7 cellular contexts compared by ENCODE assay signal in genomic region chr19:3608079-3608641, GRCh38. TPM values are rescaled to one million over a fixed set of nuclear protein-coding genes. Genes with fewer than 3 reads are reported as not detected.
DNase-seq lines count a peak whose midpoint lies in the region; ATAC-seq and TF ChIP-seq lines count a peak whose summit lies in the region.
"Had no signal": no experiment of that assay in that cellular context is flagged by ENCODE, and none has a peak within 500 bp of the region (broad histone marks: within the 10 kb centered on the region; RNA-seq: fewer than 3 reads in every experiment).

No MANE protein-coding gene starts in this region.

- H3K4me1 ChIP-seq in HCT116 (ENCODE audit: control insufficient read depth in 1 of 2, insufficient read depth in 2 of 2, low read length in 2 of 2): peaks cover 13 to 28% of the 10 kb centered on the region in 2 experiments

- H3K4me1 Mint-ChIP-seq in activated naive CD8-positive, alpha-beta T cell treated with anti-CD3 and anti-CD28 coated beads, Interleukin-2, amount 10 ng/mL, durations not matched to agents 7 days and 5 days: peaks cover 10% of the 10 kb centered on the region
- H3K4me1 Mint-ChIP-seq in neural crest cell: peaks cover 8% of the 10 kb centered on the region
- H3K4me1 Mint-ChIP-seq in stimulated activated memory B cell treated with anti-CD40 and anti-IgM and Interleukin-4, amounts not matched to agents 10 μg/mL and 1 μg/mL and 100 μg/mL, for 72 hours: peaks cover 15% of the 10 kb centered on the region

- RAD21 ChIA-PET in HCT116 (lab: Charles Lee; ENCODE audit: low non-redundant PET in 1 of 2, low total read pairs in 2 of 2, uncharacterized antibody in 2 of 2, unreplicated experiment in 2 of 2): interaction anchor here in 1 of 2 experiments (0.6 to 1.2 kb wide), 2 partner anchors 17 to 31 kb away, joined by 3 to 5 read pairs; no protein-coding TSS in a partner anchor

- H3K9me2 ChIP-seq in HCT116 (ENCODE audit: insufficient read depth): no peaks in the 10 kb centered on the region

- no peaks in the 10 kb centered on the region for H3K79me2 ChIP-seq in HCT116 (ENCODE audit: insufficient read depth, low read length)

- peak overlapping the region; percentile 79 for H3K27ac ChIP-seq in HCT116 (ENCODE audit: low read depth, low read length)

- H4K20me1 ChIP-seq in HCT116 (ENCODE audit: insufficient read depth): no peaks in the 10 kb centered on the region

- H3K27ac Mint-ChIP-seq in activated naive CD8-positive, alpha-beta T cell treated with anti-CD3 and anti-CD28 coated beads, Interleukin-2, amount 10 ng/mL, durations not matched to agents 7 days and 5 days: peak overlapping the region; percentile 65
- peak overlapping the region; percentile 75 for H3K27ac Mint-ChIP-seq in neural crest cell (ENCODE audit: unreplicated experiment)
- H3K27ac Mint-ChIP-seq in stimulated activated memory B cell treated with anti-CD40 and anti-IgM and Interleukin-4, amounts not matched to agents 10 μg/mL and 1 μg/mL and 100 μg/mL, for 72 hours: no peak overlapping the region
- H3K27ac Mint-ChIP-seq: activated CD4-positive, alpha-beta memory T cell treated with anti-CD3 and anti-CD28 coated beads, Interleukin-2, amount 10 ng/mL, durations not matched to agents 7 days and 5 days had no signal

- H3K9me3 ChIP-seq in HCT116 (ENCODE audit: control insufficient read depth in 1 of 2, insufficient read depth in 1 of 2, low read depth in 1 of 2, low read length in 2 of 2): no peaks in the 10 kb centered on the region

- POLR2A ChIA-PET in HCT116 (lab: Charles Lee): interaction anchor here (0.6 to 1.4 kb wide), 3 partner anchors 15 to 19 kb away, joined by 3 to 4 read pairs (median 3); partner anchors contain the start of gene CACTIN
- POLR2A ChIA-PET in activated naive CD8-positive, alpha-beta T cell treated with anti-CD3 and anti-CD28 coated beads, Interleukin-2, amount 10 ng/mL, durations not matched to agents 7 days and 5 days (lab: Charles Lee): interaction anchor here (0.7 kb wide), 1 partner anchor 19 kb away, joined by 4 read pairs; the partner anchor contains the start of gene CACTIN

- peak overlapping the region; percentile 64 to 67 for H3K4me3 ChIP-seq in HCT116 (replicated peaks in 1 of 2; ENCODE audit: low read depth in 1 of 2, low read length in 2 of 2)

- no peak overlapping the region for H2AFZ ChIP-seq in HCT116 (ENCODE audit: low read depth, low read length, poor library complexity, severe bottlenecking)

- H3K36me3 Mint-ChIP-seq in activated naive CD8-positive, alpha-beta T cell treated with anti-CD3 and anti-CD28 coated beads, Interleukin-2, amount 10 ng/mL, durations not matched to agents 7 days and 5 days: peaks cover 4% of the 10 kb centered on the region
- no peaks in the 10 kb centered on the region for H3K36me3 Mint-ChIP-seq in neural crest cell (ENCODE audit: low read depth)
- peaks cover 12% of the 10 kb centered on the region for H3K36me3 Mint-ChIP-seq in stimulated activated memory B cell treated with anti-CD40 and anti-IgM and Interleukin-4, amounts not matched to agents 10 μg/mL and 1 μg/mL and 100 μg/mL, for 72 hours

- H3K27me3 ChIP-seq in HCT116 (ENCODE audit: insufficient read depth, low read length): no peaks in the 10 kb centered on the region

- no peak for DNase-seq in HCT116 (ENCODE audit: low read depth, low spot score)
- DNase-seq in activated naive CD8-positive, alpha-beta T cell treated with anti-CD3 and anti-CD28 coated beads, Interleukin-2, amount 10 ng/mL, durations not matched to agents 7 days and 5 days: no peak
- no peak for DNase-seq in neural crest cell (ENCODE audit: low read depth, low spot score)
- DNase-seq: activated CD4-positive, alpha-beta memory T cell treated with anti-CD3 and anti-CD28 coated beads, Interleukin-2, amount 10 ng/mL, durations not matched to agents 7 days and 5 days had no signal

- peak overlapping the region; percentile 18 for H3K4me3 Mint-ChIP-seq in activated naive CD8-positive, alpha-beta T cell treated with anti-CD3 and anti-CD28 coated beads, Interleukin-2, amount 10 ng/mL, durations not matched to agents 7 days and 5 days
- peak overlapping the region; percentile 35 for H3K4me3 Mint-ChIP-seq in neural crest cell
- H3K4me3 Mint-ChIP-seq in stimulated activated memory B cell treated with anti-CD40 and anti-IgM and Interleukin-4, amounts not matched to agents 10 μg/mL and 1 μg/mL and 100 μg/mL, for 72 hours: no peak overlapping the region
- H3K4me3 Mint-ChIP-seq: activated CD4-positive, alpha-beta memory T cell treated with anti-CD3 and anti-CD28 coated beads, Interleukin-2, amount 10 ng/mL, durations not matched to agents 7 days and 5 days had no signal

- TF ChIP-seq CTCF in HCT116 (IDR thresholded peaks at IDR 0.05 in 2 of 3, conservative IDR thresholded peaks at IDR 0.05 in 1 of 3; ENCODE audit: borderline replicate concordance in 1 of 3, insufficient read depth in 1 of 3, low read depth in 2 of 3, low read length in 2 of 3) (no peak), neural crest cell (conservative IDR thresholded peaks at IDR 0.05) (no peak)

- CTCF ChIA-PET in HCT116 (lab: Charles Lee): interaction anchor here (0.6 to 0.9 kb wide), 3 partner anchors 9 to 380 kb away, joined by 3 read pairs; no protein-coding TSS in a partner anchor

- no peaks in the 10 kb centered on the region for H3K27me3 Mint-ChIP-seq in activated naive CD8-positive, alpha-beta T cell treated with anti-CD3 and anti-CD28 coated beads, Interleukin-2, amount 10 ng/mL, durations not matched to agents 7 days and 5 days
- H3K27me3 Mint-ChIP-seq in neural crest cell (ENCODE audit: low read depth): peaks cover 15% of the 10 kb centered on the region
- peaks cover 18% of the 10 kb centered on the region for H3K27me3 Mint-ChIP-seq in stimulated activated memory B cell treated with anti-CD40 and anti-IgM and Interleukin-4, amounts not matched to agents 10 μg/mL and 1 μg/mL and 100 μg/mL, for 72 hours

- intact Hi-C loops in HCT116 (cut with micrococcal nuclease): no loop called here

- no peak for TF ChIP-seq POLR2A in HCT116 (IDR thresholded peaks at IDR 0.05; ENCODE audit: borderline replicate concordance, extremely low read depth, insufficient read depth, insufficient read length)

- no peak for TF ChIP-seq RAD21 in HCT116 (IDR thresholded peaks at IDR 0.05; ENCODE audit: low read depth)

- H3K9me3 Mint-ChIP-seq in activated naive CD8-positive, alpha-beta T cell treated with anti-CD3 and anti-CD28 coated beads, Interleukin-2, amount 10 ng/mL, durations not matched to agents 7 days and 5 days: no peaks in the 10 kb centered on the region
- no peaks in the 10 kb centered on the region for H3K9me3 Mint-ChIP-seq in neural crest cell
- H3K9me3 Mint-ChIP-seq in stimulated activated memory B cell treated with anti-CD40 and anti-IgM and Interleukin-4, amounts not matched to agents 10 μg/mL and 1 μg/mL and 100 μg/mL, for 72 hours: peaks cover 4% of the 10 kb centered on the region
- H3K9me3 Mint-ChIP-seq: activated CD4-positive, alpha-beta memory T cell treated with anti-CD3 and anti-CD28 coated beads, Interleukin-2, amount 10 ng/mL, durations not matched to agents 7 days and 5 days had no signal

- H3K9ac ChIP-seq in HCT116 (ENCODE audit: low read length): peak overlapping the region; percentile 67

- BruUV-seq in HCT116 (replicated peaks; lab: Mats Ljungman, UMichigan): no TSS peak

- H3K4me2 ChIP-seq in HCT116 (ENCODE audit: low read length): peak overlapping the region; percentile 83

- H3K36me3 ChIP-seq in HCT116 (ENCODE audit: control insufficient read depth in 1 of 2, insufficient read depth in 2 of 2, low read length in 2 of 2): peaks cover 0 to 7% of the 10 kb centered on the region in 2 experiments; a peak in 1 of 4 replicates

- no peak for ATAC-seq in HCT116
- no peak for ATAC-seq in activated naive CD8-positive, alpha-beta T cell treated with anti-CD3 and anti-CD28 coated beads, Interleukin-2, amount 10 ng/mL, durations not matched to agents 7 days and 5 days (ENCODE audit: low read depth)
- no peak for ATAC-seq in GM21526 (IDR thresholded peaks at IDR 0.05; ENCODE audit: low FRiP score, unreplicated experiment)
- no peak for ATAC-seq in GM19328 (IDR thresholded peaks at IDR 0.05; ENCODE audit: unreplicated experiment)
- ATAC-seq in stimulated activated memory B cell treated with anti-CD40 and anti-IgM and Interleukin-4, amounts not matched to agents 10 μg/mL and 1 μg/mL and 100 μg/mL, for 72 hours: no peak

RNA-seq across cellular contexts. Expression of gene TBXA2R, which starts 1.5 kb away (rescaled TPM):
- 2.3 TPM for total RNA-seq in HCT116 (2021; ENCODE audit: unreplicated experiment)
- 1.6 and 1.8 TPM in 2 replicates for polyA plus RNA-seq in HCT116 (2012)
- total RNA-seq in activated naive CD8-positive, alpha-beta T cell treated with anti-CD3 and anti-CD28 coated beads, Interleukin-2, amount 10 ng/mL, durations not matched to agents 7 days and 5 days: 1 to 10 TPM; 1.7 to 2.1 TPM
- total RNA-seq in neural crest cell: 0.23 and 0.52 TPM in 2 replicates

RNA-seq across cellular contexts. Expression of gene CACTIN, which starts 18.4 kb away (rescaled TPM):
- total RNA-seq in HCT116 (2021; ENCODE audit: unreplicated experiment) (33.2 TPM), neural crest cell (33.5 and 36.3 TPM in 2 replicates)
- polyA plus RNA-seq in HCT116 (2012): 24.2 and 25.3 TPM in 2 replicates
- 10 to 100 TPM; 36.8 to 40.8 TPM for total RNA-seq in activated naive CD8-positive, alpha-beta T cell treated with anti-CD3 and anti-CD28 coated beads, Interleukin-2, amount 10 ng/mL, durations not matched to agents 7 days and 5 days

RNA-seq across cellular contexts. Expression of gene GIPC3, which starts 22.9 kb away (rescaled TPM):
- total RNA-seq in HCT116 (2021; ENCODE audit: unreplicated experiment) (not detected), neural crest cell (0.19 and 0.25 TPM in 2 replicates)
- polyA plus RNA-seq in HCT116 (2012): not detected in 2 replicates
- total RNA-seq in activated naive CD8-positive, alpha-beta T cell treated with anti-CD3 and anti-CD28 coated beads, Interleukin-2, amount 10 ng/mL, durations not matched to agents 7 days and 5 days: 1 to 10 TPM; 1.4 to 1.5 TPM

RNA-seq across cellular contexts. Expression of gene HMG20B, which starts 35.4 kb away (rescaled TPM):
- total RNA-seq in HCT116 (2021; ENCODE audit: unreplicated experiment): 186 TPM
- 158 and 174 TPM in 2 replicates for polyA plus RNA-seq in HCT116 (2012)
- total RNA-seq in activated naive CD8-positive, alpha-beta T cell treated with anti-CD3 and anti-CD28 coated beads, Interleukin-2, amount 10 ng/mL, durations not matched to agents 7 days and 5 days: 10 to 100 TPM; 58.5 to 59.5 TPM
- total RNA-seq in neural crest cell: 76.2 and 79.6 TPM in 2 replicates

RNA-seq across cellular contexts. Expression of gene MFSD12, which starts 50.8 kb away (rescaled TPM):
- total RNA-seq in HCT116 (2021; ENCODE audit: unreplicated experiment) (131 TPM), neural crest cell (72.7 and 79.1 TPM in 2 replicates)
- polyA plus RNA-seq in HCT116 (2012): 125 and 134 TPM in 2 replicates
- 10 to 100 TPM; 84.5 to 90.8 TPM for total RNA-seq in activated naive CD8-positive, alpha-beta T cell treated with anti-CD3 and anti-CD28 coated beads, Interleukin-2, amount 10 ng/mL, durations not matched to agents 7 days and 5 days
